Comparison of ENCODE assay signal across 8 cellular contexts in the genomic region with DNA sequence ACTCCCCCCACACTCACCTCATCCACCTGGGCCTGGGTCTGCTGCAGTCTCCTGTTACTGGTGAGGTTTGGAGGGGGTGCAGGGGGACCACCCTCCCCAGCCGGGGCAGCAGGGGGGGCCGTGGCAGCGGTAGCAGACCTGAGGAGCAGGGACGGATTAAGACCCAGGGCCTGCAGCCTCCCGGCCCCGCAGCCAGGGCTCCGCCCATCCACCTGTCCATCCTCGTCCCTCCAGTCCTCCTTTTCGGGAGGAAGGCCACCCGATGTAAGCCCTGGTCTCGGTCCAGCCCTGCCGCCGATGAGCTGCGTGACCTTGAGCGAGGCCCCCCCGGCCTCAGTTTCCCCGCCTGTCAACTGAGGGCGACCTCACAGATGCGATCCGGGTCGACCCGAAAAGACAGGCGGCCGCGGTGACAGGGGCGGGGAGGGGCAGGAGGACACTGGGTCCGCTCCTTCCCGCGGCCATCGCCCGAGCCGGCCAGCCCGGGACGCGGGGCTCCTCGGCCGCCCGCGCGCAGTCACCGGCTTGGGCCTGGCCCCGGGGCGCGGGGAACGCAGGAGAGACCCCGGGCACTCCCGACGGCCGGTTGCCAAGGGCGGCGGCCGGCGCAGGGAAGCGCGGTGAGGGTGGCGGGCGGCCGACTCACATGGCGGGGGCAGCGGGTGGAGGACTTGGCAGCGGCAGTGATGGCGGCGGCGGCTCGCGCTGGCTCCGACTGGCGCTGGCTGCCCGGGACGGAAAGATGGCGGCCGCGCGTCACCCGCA. TPM values are rescaled to one million over a fixed set of nuclear protein-coding genes. Genes with fewer than 3 reads are reported as not detected.
DNase-seq lines count a peak whose midpoint lies in the region; ATAC-seq and TF ChIP-seq lines count a peak whose summit lies in the region.

A gene with protein sequence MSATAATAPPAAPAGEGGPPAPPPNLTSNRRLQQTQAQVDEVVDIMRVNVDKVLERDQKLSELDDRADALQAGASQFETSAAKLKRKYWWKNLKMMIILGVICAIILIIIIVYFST (minus strand): TSS at position 717 of the 765 bp plus-strand sequence. CDS start 69 bp downstream, at position 648.

- WGBS in lower leg skin, 2 donors = 0% methylated on average over 6 to 42 of the region's 75 CpGs

- POLR2A ChIA-PET in activated CD4-positive, alpha-beta T cell treated with anti-CD3 and anti-CD28 coated beads, Interleukin-2, amount 10 ng/mL, durations not matched to agents 7 days and 5 days (lab: Charles Lee) = interaction anchor here (0.6 to 1.9 kb wide), 2 partner anchors 11 kb away, joined by 3 to 9 read pairs; no protein-coding TSS in a partner anchor

- H3K4me3 ChIP-seq in ACC112 (ENCODE audit: low read depth, low read length) = peak within 1 kb of the TSS; percentile 97
- peak within 1 kb of the TSS; percentile 85 for H3K4me3 ChIP-seq in lower leg skin (ENCODE audit: low read depth, poor library complexity, severe bottlenecking)

- H3K27ac ChIP-seq in ACC112 (ENCODE audit: low read depth, low read length) = peak within 1 kb of the TSS; percentile 89

- H3K36me3 ChIP-seq in ACC112 (ENCODE audit: insufficient read depth, low read length) = no peaks in the 10 kb centered on the region

- ATAC-seq in GM18907 (IDR thresholded peaks at IDR 0.05; ENCODE audit: unreplicated experiment) = peak; percentile 50
- no peak for ATAC-seq in GM18861 (IDR thresholded peaks at IDR 0.05; ENCODE audit: unreplicated experiment)

- TF ChIP-seq POLR2A in lower leg skin (IDR thresholded peaks at IDR 0.05) = peak in 1 of 2 donors; percentile 58

- peaks cover 39% of the 10 kb centered on the region for H3K36me3 Mint-ChIP-seq in activated CD4-positive, alpha-beta T cell treated with anti-CD3 and anti-CD28 coated beads, Interleukin-2, amount 10 ng/mL, durations not matched to agents 7 days and 5 days (ENCODE audit: low read depth)

- TF ChIP-seq CTCF in lower leg skin (IDR thresholded peaks at IDR 0.05) = no peak

- CTCF ChIA-PET in activated CD4-positive, alpha-beta T cell treated with anti-CD3 and anti-CD28 coated beads, Interleukin-2, amount 10 ng/mL, durations not matched to agents 7 days and 5 days (lab: Charles Lee) = no interaction called here

- peak within 1 kb of the TSS; percentile 99 for H3K27ac Mint-ChIP-seq in activated CD4-positive, alpha-beta T cell treated with anti-CD3 and anti-CD28 coated beads, Interleukin-2, amount 10 ng/mL, durations not matched to agents 7 days and 5 days

- no peaks in the 10 kb centered on the region for H3K27me3 ChIP-seq in ACC112 (ENCODE audit: insufficient read depth, low read length)

- H2AFZ ChIP-seq in ACC112 (ENCODE audit: low read length, unreplicated experiment) = peak within 1 kb of the TSS; percentile 94

- no peaks in the 10 kb centered on the region for H3K9me3 Mint-ChIP-seq in activated CD4-positive, alpha-beta T cell treated with anti-CD3 and anti-CD28 coated beads, Interleukin-2, amount 10 ng/mL, durations not matched to agents 7 days and 5 days

- peak; percentile 23 for DNase-seq in NCI-H1694 treated with DMSO at 0.1 percent for 48 hours (lab: John Stamatoyannopoulos, UW)
- peak; percentile 84 for DNase-seq in activated CD4-positive, alpha-beta T cell treated with anti-CD3 and anti-CD28 coated beads, Interleukin-2, amount 10 ng/mL, durations not matched to agents 7 days and 5 days
- DNase-seq in dermis blood vessel endothelial cell = peak; percentile 80
- peak; percentile 78 to 97 for DNase-seq in lower leg skin (ENCODE audit: low spot score in 2 of 2)
- DNase-seq in stimulated activated CD4-positive, alpha-beta T cell treated with anti-CD3 and anti-CD28 coated beads, TNF-alpha, amount 100 ng/mL, for 4 hours (ENCODE audit: low read depth in 3 of 3) = peak; percentile 68 to 70 (median 69)

- peaks cover 65% of the 10 kb centered on the region for H3K4me1 Mint-ChIP-seq in activated CD4-positive, alpha-beta T cell treated with anti-CD3 and anti-CD28 coated beads, Interleukin-2, amount 10 ng/mL, durations not matched to agents 7 days and 5 days

- H3K4me3 Mint-ChIP-seq in activated CD4-positive, alpha-beta T cell treated with anti-CD3 and anti-CD28 coated beads, Interleukin-2, amount 10 ng/mL, durations not matched to agents 7 days and 5 days = peak within 1 kb of the TSS; percentile 85

- H3K4me1 ChIP-seq in ACC112 (ENCODE audit: control insufficient read depth, insufficient read depth, low read length, unreplicated experiment) = peaks cover 35% of the 10 kb centered on the region

- intact Hi-C loops in lower leg skin (cut with DNase I; ENCODE audit: low total_unique reads) = no loop called here

- peaks cover 23% of the 10 kb centered on the region for H3K79me2 ChIP-seq in ACC112 (ENCODE audit: control insufficient read depth, insufficient read depth, low read length, unreplicated experiment)

- no peaks in the 10 kb centered on the region for H3K27me3 Mint-ChIP-seq in activated CD4-positive, alpha-beta T cell treated with anti-CD3 and anti-CD28 coated beads, Interleukin-2, amount 10 ng/mL, durations not matched to agents 7 days and 5 days

RNA-seq across cellular contexts. Expression of the gene that starts here (rescaled TPM):
- total RNA-seq in activated CD4-positive, alpha-beta T cell treated with anti-CD3 and anti-CD28 coated beads, Interleukin-2, amount 10 ng/mL, durations not matched to agents 7 days and 5 days = 10 to 100 TPM; 71.1 to 79.1 TPM
- 4.4 and 5.2 TPM in 2 replicates for total RNA-seq in dermis blood vessel endothelial cell
- 10 to 100 TPM; 43.5 to 58.9 (median 49.3) TPM for total RNA-seq in lower leg skin

Comparison
In these comparisons a context has a peak if more than half of its experiments do, and no peak if none do; other contexts are left out.
1. DNase-seq: peak in every context shown above with its lines; median percentile 88 in lower leg skin; 84 in activated CD4-positive, alpha-beta T cell treated with anti-CD3 and anti-CD28 coated beads, Interleukin-2, amount 10 ng/mL, durations not matched to agents 7 days and 5 days; 80 in dermis blood vessel endothelial cell; 69 in stimulated activated CD4-positive, alpha-beta T cell treated with anti-CD3 and anti-CD28 coated beads, TNF-alpha, amount 100 ng/mL, for 4 hours; 23 in NCI-H1694 treated with DMSO at 0.1 percent for 48 hours.